ENCODE assay signal across 8 cellular contexts in the genomic region with DNA sequence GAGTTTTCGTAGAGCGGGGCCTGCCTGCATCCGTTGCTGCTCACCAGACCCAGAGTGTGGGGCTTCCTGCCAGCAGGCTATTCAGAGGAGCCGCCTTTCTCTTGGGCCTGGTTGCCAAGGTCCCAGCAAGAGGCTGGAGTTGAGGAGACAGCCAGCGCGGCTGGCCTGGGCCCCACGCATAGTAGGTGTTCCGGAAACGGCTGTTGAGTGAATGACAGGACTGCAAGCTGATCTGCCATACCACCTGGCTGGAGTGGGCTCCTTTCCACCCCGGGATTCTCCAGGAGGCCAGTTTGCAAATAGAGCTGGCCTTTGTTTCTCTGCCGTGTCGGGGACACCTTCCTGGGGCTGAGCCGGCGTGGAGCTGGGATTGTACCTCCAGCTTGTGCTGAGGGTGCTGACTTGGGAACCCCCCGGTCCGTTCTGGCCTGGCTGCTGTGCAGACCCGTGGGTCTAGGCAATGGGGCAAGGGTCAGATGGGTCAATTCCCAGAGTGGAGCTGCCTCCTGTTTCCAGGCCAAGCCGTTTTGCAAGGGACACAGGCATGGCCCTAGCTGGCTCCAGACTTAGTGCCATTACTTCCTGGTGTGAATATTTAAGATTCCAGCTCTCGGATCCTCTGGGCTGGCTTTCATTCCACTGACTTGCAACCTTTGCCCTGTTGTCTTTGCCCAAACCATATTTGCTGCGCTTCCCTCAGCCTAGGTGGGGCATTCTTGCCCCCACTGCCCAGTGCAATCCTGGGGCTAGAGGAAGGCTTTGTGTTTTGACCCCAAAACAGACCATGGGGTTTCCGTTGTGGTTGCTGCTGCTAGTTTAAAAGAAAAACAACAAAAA.
DNase-seq lines count a peak whose midpoint lies in the region; ATAC-seq lines count a peak whose summit lies in the region.

No MANE protein-coding gene starts in this region.

- H3K18ac ChIP-seq in mesendoderm (ENCODE audit: low read length) = peak overlapping the region; percentile 29

- no peak overlapping the region for H3K4me3 ChIP-seq in mesendoderm (ENCODE audit: low read length)

- H3K23ac ChIP-seq in mesendoderm (ENCODE audit: low read length) = no peak overlapping the region

- H3K79me1 ChIP-seq in mesendoderm (ENCODE audit: low read length) = peaks cover 39% of the 10 kb centered on the region

- H4K8ac ChIP-seq in mesendoderm (ENCODE audit: low read depth, low read length) = no peak overlapping the region

- H3K36me3 Mint-ChIP-seq in central memory CD8-positive, alpha-beta T cell (ENCODE audit: insufficient read depth) = peaks cover 3% of the 10 kb centered on the region

- H3K27ac ChIP-seq in mesendoderm (ENCODE audit: low read depth, low read length) = peak overlapping the region; percentile 81

- peak overlapping the region; percentile 82 for H3K56ac ChIP-seq in mesendoderm (ENCODE audit: low read length)

- H3K4me1 ChIP-seq in mesendoderm (ENCODE audit: control insufficient read depth, low read depth, low read length) = peaks cover 11% of the 10 kb centered on the region

- no peaks in the 10 kb centered on the region for H3K36me3 ChIP-seq in mesendoderm (ENCODE audit: control insufficient read depth, insufficient read depth, low read length)

- H3K9me3 Mint-ChIP-seq in central memory CD8-positive, alpha-beta T cell = no peaks in the 10 kb centered on the region

- H2BK5ac ChIP-seq in mesendoderm (ENCODE audit: low read length) = peak overlapping the region; percentile 75

- no peak overlapping the region for H2AK5ac ChIP-seq in mesendoderm (ENCODE audit: low read length)

- WGBS in mesendoderm (ENCODE audit: extremely low coverage, insufficient coverage, low lambda C conversion rate) = no CpG with 5 or more reads among the region's 21 CpGs

- no peak overlapping the region for H3K4me2 ChIP-seq in mesendoderm (ENCODE audit: low read length)

- H3K4ac ChIP-seq in mesendoderm (ENCODE audit: low read depth, low read length) = no peak overlapping the region

- H4K5ac ChIP-seq in mesendoderm (ENCODE audit: low read length) = no peak overlapping the region

- H3K4me1 Mint-ChIP-seq in central memory CD8-positive, alpha-beta T cell = peaks cover 30% of the 10 kb centered on the region

- peak overlapping the region; percentile 21 for H3K9ac ChIP-seq in mesendoderm (ENCODE audit: low read length)

- H3K27ac Mint-ChIP-seq in central memory CD8-positive, alpha-beta T cell (ENCODE audit: low read depth) = peak overlapping the region; percentile 72

- no peak overlapping the region for H2BK120ac ChIP-seq in mesendoderm (ENCODE audit: low read depth, low read length)

- H3K27me3 Mint-ChIP-seq in central memory CD8-positive, alpha-beta T cell = no peaks in the 10 kb centered on the region

- H3K79me2 ChIP-seq in mesendoderm (ENCODE audit: control insufficient read depth, insufficient read depth, low read length) = peaks cover 25% of the 10 kb centered on the region

- ATAC-seq in HG02623 (IDR thresholded peaks at IDR 0.05; ENCODE audit: unreplicated experiment) = peak; percentile 24
- no peak for ATAC-seq in central memory CD8-positive, alpha-beta T cell (replicated peaks; ENCODE audit: extremely low read depth, poor library complexity, severe bottlenecking)

- no peak overlapping the region for H2BK15ac ChIP-seq in mesendoderm (replicated peaks; ENCODE audit: low read depth)

- DNase-seq in C1 segment of cervical spinal cord (lab: John Stamatoyannopoulos, UW) = peak in 8 of 14 donors; percentile 7 to 83 (median 40)
- no peak for DNase-seq in central memory CD8-positive, alpha-beta T cell (ENCODE audit: low spot score in 2 of 2)
- peak; percentile 89 for DNase-seq in mesendoderm
- DNase-seq in NCI-H1930 (lab: John Stamatoyannopoulos, UW) = no peak
- DNase-seq in germinal center (ENCODE audit: low spot score) = no peak
- no peak for DNase-seq in NCI-H2081 treated with DMSO at 0.1 percent for 48 hours (lab: John Stamatoyannopoulos, UW)
- no peak for DNase-seq in NCI-H1436 treated with DMSO at 0.1 percent for 48 hours (lab: John Stamatoyannopoulos, UW)

- no peaks in the 10 kb centered on the region for H3K27me3 ChIP-seq in mesendoderm (ENCODE audit: insufficient read depth, low read length, poor library complexity)

- peak overlapping the region; percentile 24 for H3K4me3 Mint-ChIP-seq in central memory CD8-positive, alpha-beta T cell

Comparison
In these comparisons a context has a peak if more than half of its experiments do, and no peak if none do; other contexts are left out.
1. DNase-seq: peak in C1 segment of cervical spinal cord (8 of 14) and mesendoderm (single experiment); none in central memory CD8-positive, alpha-beta T cell (0 of 2), NCI-H1930 (0 of 2), germinal center (single experiment), NCI-H2081 treated with DMSO at 0.1 percent for 48 hours (single experiment) and NCI-H1436 treated with DMSO at 0.1 percent for 48 hours (single experiment).